32 cellular contexts compared by ENCODE assay signal in genomic region chr11:126772267-126772666, GRCh38.
"Had no signal": no experiment of that assay in that cellular context is flagged by ENCODE, and none has a peak within 500 bp of the region (broad histone marks: within the 10 kb centered on the region; RNA-seq: fewer than 3 reads in every experiment).

No MANE protein-coding gene starts in this region.

- ATAC-seq: activated CD4-positive, CD25-positive, alpha-beta regulatory T cell treated with anti-CD3 and anti-CD28 coated beads, Interleukin-2, amount 50 U/mL, for 24 hours; activated CD8-positive, alpha-beta T cell treated with anti-CD3 and anti-CD28 coated beads for 36 hours; activated naive CD8-positive, alpha-beta T cell treated with anti-CD3 and anti-CD28 coated beads, Interleukin-2, amount 50 U/mL, for 24 hours; activated T-cell treated with anti-CD3 and anti-CD28 coated beads, Interleukin-2, amount 50 U/mL, for 4 hours; activated T-helper 17 cell treated with anti-CD3 and anti-CD28 coated beads, Interleukin-2, amount 50 U/mL, for 72 hours; body of pancreas; gastroesophageal sphincter; T-helper 17 cell had no signal

- DNase-seq: activated B cell treated with CpG ODN at 0.5 μM for 24 hours; activated CD4-positive, alpha-beta T cell treated with anti-CD3 and anti-CD28 coated beads for 48 hours; activated CD4-positive, alpha-beta T cell treated with anti-CD3 and anti-CD28 coated beads, Interleukin-2, amount 50 U/mL, for 1 hour; activated CD4-positive, alpha-beta T cell treated with anti-CD3 and anti-CD28 coated beads, Interleukin-2, amount 50 U/mL, for 48 hours; activated CD8-positive, alpha-beta memory T cell treated with anti-CD3 and anti-CD28 coated beads for 24 hours; activated CD8-positive, alpha-beta T cell treated with anti-CD3 and anti-CD28 coated beads for 36 hours; activated effector memory CD4-positive, alpha-beta T cell treated with Interleukin-2 at 50 U/mL for 16 hours; activated gamma-delta T cell treated with Interleukin-2 at 50 U/mL for 16 hours; activated naive CD4-positive, alpha-beta T cell treated with anti-CD3 and anti-CD28 coated beads, Interleukin-2, amount 50 U/mL, for 16 hours; activated naive CD4-positive, alpha-beta T cell treated with Interleukin-2 at 50 U/mL for 16 hours; activated naive CD8-positive, alpha-beta T cell treated with anti-CD3 and anti-CD28 coated beads, Interleukin-2, amount 50 U/mL, for 24 hours; activated T-cell treated with anti-CD3 and anti-CD28 coated beads, Interleukin-2, amount 50 U/mL, for 4 hours; adrenal gland; amygdala; aorta; body of pancreas; central memory CD4-positive, alpha-beta T cell; effector CD8-positive, alpha-beta T cell; esophagus squamous epithelium; foreskin melanocyte; T-helper 1 cell; T-helper 17 cell; T1000; WERI-Rb-1 had no signal

- H3K36me3 ChIP-seq: adrenal gland, cardiac muscle cell, esophagus squamous epithelium, gastroesophageal sphincter, WERI-Rb-1 had no signal

- H3K9me3 ChIP-seq: adrenal gland, body of pancreas, esophagus squamous epithelium, gastroesophageal sphincter had no signal

- H3K4me1 ChIP-seq: adrenal gland, esophagus squamous epithelium, gastroesophageal sphincter had no signal

- H3K4me3 ChIP-seq: adrenal gland, body of pancreas, cardiac muscle cell, esophagus squamous epithelium, gastroesophageal sphincter had no signal

- FAIRE-seq: colon, endometrium, endothelial cell of umbilical vein had no signal

- H3K27me3 ChIP-seq: adrenal gland, body of pancreas, esophagus squamous epithelium had no signal

- H3K27ac ChIP-seq: adrenal gland, body of pancreas, cardiac muscle cell, epithelial cell of prostate, esophagus squamous epithelium, gastroesophageal sphincter, WERI-Rb-1 had no signal
